29 cellular contexts compared by ENCODE assay signal in the genomic region with DNA sequence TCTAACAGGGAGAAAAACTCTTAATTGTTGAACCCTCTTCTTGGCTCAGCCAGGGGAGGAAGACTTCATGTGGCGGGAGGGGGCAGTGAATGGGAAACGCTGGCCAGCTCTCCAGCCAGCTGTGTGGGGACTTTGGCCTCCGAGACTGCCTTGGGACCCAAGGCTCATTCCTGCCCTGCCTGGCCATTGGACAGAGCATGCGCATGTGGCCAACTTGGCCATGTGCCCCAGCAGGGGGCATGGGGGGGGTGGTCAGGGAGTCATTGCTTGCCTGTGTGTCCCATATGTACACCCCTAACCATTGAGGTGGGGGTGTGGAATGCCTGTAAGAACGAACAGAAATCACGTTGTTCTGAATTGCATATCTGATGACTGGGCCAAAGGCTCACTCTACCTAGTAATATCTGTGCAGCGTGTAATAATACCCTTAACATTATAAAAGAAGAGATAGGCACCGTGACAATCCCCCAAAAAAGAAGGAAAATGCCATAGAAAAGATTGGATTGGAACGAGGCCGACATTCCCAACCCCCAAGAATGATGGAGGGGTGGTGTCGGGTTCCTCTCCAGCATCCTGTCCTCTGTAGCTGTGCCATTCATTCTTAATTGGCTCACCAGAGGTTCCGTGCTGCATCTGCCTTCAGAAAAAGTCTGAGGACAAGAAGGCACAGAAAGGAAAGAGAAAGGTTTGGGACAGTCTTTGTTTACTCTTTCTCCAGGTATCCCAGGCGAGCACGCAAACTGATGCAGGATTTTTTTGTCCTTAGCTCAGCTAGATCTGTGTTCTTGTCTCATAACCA.
"Had no signal": no experiment of that assay in that cellular context is flagged by ENCODE, and none has a peak within 500 bp of the region (broad histone marks: within the 10 kb centered on the region; RNA-seq: fewer than 3 reads in every experiment).

No MANE protein-coding gene starts in this region.

- H3K27ac Mint-ChIP-seq: dendritic cell treated with granulocyte-macrophage colony-stimulating factor and Interleukin-4, amounts not matched to agents 40 ng/mL and 50 ng/mL, for 4 days; nephron progenitor cell; progenitor cell of endocrine pancreas; stimulated activated naive B cell treated with anti-CD40 and anti-IgM and Interleukin-4, amounts not matched to agents 10 μg/mL and 1 μg/mL and 100 μg/mL, for 72 hours; stimulated activated naive CD8-positive, alpha-beta T cell treated with anti-CD3 and anti-CD28 coated beads, Interleukin-15, Interleukin-2, amounts not matched to agents 100 ng/mL and 50 ng/mL, for 24 hours had no signal

- H3K36me3 ChIP-seq: colonic mucosa, esophagus muscularis mucosa, gastroesophageal sphincter, heart left ventricle, left lung, neutrophil, right lobe of liver, thoracic aorta, tibial nerve, upper lobe of left lung had no signal

- H3K9ac ChIP-seq: parathyroid adenoma had no signal

- ATAC-seq: foreskin keratinocyte; gastroesophageal sphincter; heart left ventricle; left cardiac atrium; left lung; naive thymus-derived CD4-positive, alpha-beta T cell; right lobe of liver; stimulated activated naive B cell treated with anti-CD40 and anti-IgM and Interleukin-4, amounts not matched to agents 10 μg/mL and 1 μg/mL and 100 μg/mL, for 72 hours had no signal

- H3K4me1 ChIP-seq: colonic mucosa, parathyroid adenoma had no signal

- DNase-seq: colonic mucosa; effector CD8-positive, alpha-beta T cell; foreskin keratinocyte; heart left ventricle; left cardiac atrium; mesendoderm; midbrain; naive thymus-derived CD4-positive, alpha-beta T cell; nephron progenitor cell; right lobe of liver; small intestine; stimulated activated CD4-positive, alpha-beta T cell treated with anti-CD3 and anti-CD28 coated beads, Interleukin-15, amount 100 ng/mL, for 24 hours; stimulated activated CD4-positive, alpha-beta T cell treated with anti-CD3 and anti-CD28 coated beads, Interleukin-2, amount 100 ng/mL, for 48 hours; stimulated activated naive B cell treated with anti-CD40 and anti-IgM and Interleukin-4, amounts not matched to agents 10 μg/mL and 1 μg/mL and 100 μg/mL, for 72 hours had no signal

- H3K27ac ChIP-seq: colonic mucosa, esophagus muscularis mucosa, foreskin keratinocyte, gastroesophageal sphincter, heart left ventricle, hepatocyte, left lung, neutrophil, parathyroid adenoma, right lobe of liver, thoracic aorta, tibial nerve, upper lobe of left lung had no signal

- H3K4me3 ChIP-seq: colonic mucosa, esophagus muscularis mucosa, gastroesophageal sphincter, heart left ventricle, hepatocyte, left lung, right lobe of liver, thoracic aorta, tibial nerve, upper lobe of left lung had no signal

- H3K4me3 Mint-ChIP-seq: dendritic cell treated with granulocyte-macrophage colony-stimulating factor and Interleukin-4, amounts not matched to agents 40 ng/mL and 50 ng/mL, for 4 days; naive thymus-derived CD4-positive, alpha-beta T cell; nephron progenitor cell; stimulated activated naive B cell treated with anti-CD40 and anti-IgM and Interleukin-4, amounts not matched to agents 10 μg/mL and 1 μg/mL and 100 μg/mL, for 72 hours; stimulated activated naive CD8-positive, alpha-beta T cell treated with anti-CD3 and anti-CD28 coated beads, Interleukin-15, Interleukin-2, amounts not matched to agents 100 ng/mL and 50 ng/mL, for 24 hours had no signal

- H3K27me3 ChIP-seq: colonic mucosa, esophagus muscularis mucosa, foreskin keratinocyte, gastroesophageal sphincter, heart left ventricle, neutrophil, right lobe of liver, tibial nerve, upper lobe of left lung had no signal

- H2AFZ ChIP-seq: hepatocyte, parathyroid adenoma had no signal

- H3K9me3 Mint-ChIP-seq: dendritic cell treated with granulocyte-macrophage colony-stimulating factor and Interleukin-4, amounts not matched to agents 40 ng/mL and 50 ng/mL, for 4 days; stimulated activated naive B cell treated with anti-CD40 and anti-IgM and Interleukin-4, amounts not matched to agents 10 μg/mL and 1 μg/mL and 100 μg/mL, for 72 hours; stimulated activated naive CD8-positive, alpha-beta T cell treated with anti-CD3 and anti-CD28 coated beads, Interleukin-15, Interleukin-2, amounts not matched to agents 100 ng/mL and 50 ng/mL, for 24 hours had no signal

- H3K4me2 ChIP-seq: hepatocyte had no signal

- FAIRE-seq: endothelial cell of umbilical vein, islet of Langerhans, small intestine, urothelium cell line had no signal

- H3K36me3 Mint-ChIP-seq: stimulated activated naive B cell treated with anti-CD40 and anti-IgM and Interleukin-4, amounts not matched to agents 10 μg/mL and 1 μg/mL and 100 μg/mL, for 72 hours had no signal

- H3K9me3 ChIP-seq: colonic mucosa, esophagus muscularis mucosa, gastroesophageal sphincter, neutrophil, right lobe of liver, thoracic aorta, upper lobe of left lung had no signal

- H3K79me2 ChIP-seq: hepatocyte, parathyroid adenoma had no signal
